Comparison of ENCODE assay signal across 8 cellular contexts in the genomic region with DNA sequence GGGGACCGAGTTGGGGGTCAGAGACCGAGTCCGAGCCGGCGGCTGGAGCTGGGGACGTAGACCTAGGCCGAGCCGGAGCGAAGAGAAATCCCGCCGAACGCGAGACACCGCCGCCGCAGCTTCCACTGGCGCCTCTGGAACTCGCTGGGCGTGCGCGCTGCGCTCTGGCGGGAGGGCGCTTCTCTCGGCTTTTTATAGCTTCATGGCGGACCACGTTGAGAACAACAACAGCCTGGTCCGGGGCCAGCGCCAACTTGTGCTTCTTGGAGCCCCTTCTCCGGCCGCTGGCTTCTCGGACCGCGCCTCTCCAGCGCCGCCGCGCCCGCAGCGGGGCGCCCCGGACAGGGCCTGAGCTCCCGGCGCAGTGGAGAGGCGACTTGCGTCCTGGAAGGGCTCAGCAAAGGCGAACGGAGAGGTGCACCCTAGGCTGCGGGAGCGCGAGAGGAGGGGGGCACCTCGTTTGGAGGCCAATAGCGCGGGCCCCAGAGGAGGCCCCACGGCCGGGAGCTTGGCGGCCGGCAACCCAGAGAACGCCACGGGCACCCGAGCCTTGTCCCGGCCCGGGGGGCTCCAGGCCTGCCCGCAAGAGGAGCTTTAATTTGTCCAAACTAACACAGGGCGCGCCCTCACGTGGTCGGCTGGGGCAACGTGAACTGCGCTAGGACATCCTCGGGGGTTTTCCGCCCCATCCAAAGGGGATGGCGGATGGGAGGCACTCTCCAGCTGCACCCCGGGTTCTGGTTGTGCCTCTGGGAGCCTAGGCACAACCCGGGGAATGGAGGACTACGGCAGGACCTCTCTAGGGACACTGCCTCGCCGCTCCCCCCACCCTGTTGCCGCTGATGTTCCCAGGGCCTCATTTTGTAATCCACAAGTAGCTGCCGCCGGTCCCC. TPM values are rescaled to one million over a fixed set of nuclear protein-coding genes. Genes with fewer than 3 reads are reported as not detected.
DNase-seq lines count a peak whose midpoint lies in the region; ATAC-seq lines count a peak whose summit lies in the region.

No MANE protein-coding gene starts in this region.

- H3K4me1 ChIP-seq in BLaER1 treated with 17β-estradiol and CSF1 and Interleukin-3, amounts not matched to agents 10 nM and 100 nM = peaks cover 26 to 54% (median 44%) of the 10 kb centered on the region in 10 experiments
- H3K4me1 ChIP-seq in neuronal stem cell (ENCODE audit: control insufficient read depth in 2 of 2, insufficient read depth in 1 of 2, low read depth in 1 of 2, low read length in 2 of 2) = peaks cover 0 to 11% of the 10 kb centered on the region in 2 donors

- H2BK120ac ChIP-seq in neuronal stem cell (ENCODE audit: low read depth, low read length) = peak overlapping the region; percentile 43

- H3K27me3 ChIP-seq in BLaER1 treated with 17β-estradiol and CSF1 and Interleukin-3, amounts not matched to agents 10 nM and 100 nM = no peaks in the 10 kb centered on the region
- H3K27me3 ChIP-seq in neuronal stem cell (ENCODE audit: control insufficient read depth in 3 of 3, insufficient read depth in 3 of 3, low read depth in 1 of 3, low read length in 3 of 3) = no peaks in the 10 kb centered on the region

- peak; percentile 47 for ATAC-seq in GM19328 (IDR thresholded peaks at IDR 0.05; ENCODE audit: unreplicated experiment)

- H2AK5ac ChIP-seq in neuronal stem cell (ENCODE audit: low read depth, low read length) = peak overlapping the region; percentile 97

- peak overlapping the region; percentile 99 for H3K23ac ChIP-seq in neuronal stem cell (ENCODE audit: low read depth, low read length, poor library complexity)

- WGBS in neuronal stem cell (ENCODE audit: extremely low coverage in 2 of 2, insufficient read length in 2 of 2, insufficient replicate concordance in 1 of 2), 2 donors = no CpG with 5 or more reads among the region's 81 CpGs

- DNase-seq in SHP77 treated with DMSO at 0.1 percent for 48 hours (lab: John Stamatoyannopoulos, UW) (peak; percentile 22), foreskin melanocyte (peak; percentile 71), neuronal stem cell (ENCODE audit: low spot score) (peak; percentile 90), substantia nigra (lab: John Stamatoyannopoulos, UW) (peak; percentile 26 to 97 (median 79))
- peak; percentile 81 for DNase-seq in activated gamma-delta T cell treated with anti-CD3 and anti-CD28 coated beads, Interleukin-2, amount 50 U/mL, for 16 hours (ENCODE audit: low read depth)

- H2BK5ac ChIP-seq in neuronal stem cell (ENCODE audit: low read length) = peak overlapping the region; percentile 91

- peak overlapping the region; percentile 98 for H2AFZ ChIP-seq in neuronal stem cell (ENCODE audit: low read length)

- H3K9ac ChIP-seq in BLaER1 treated with 17β-estradiol and CSF1 and Interleukin-3, amounts not matched to agents 10 nM and 100 nM = peak overlapping the region; percentile 91 to 99 (median 96)
- peak overlapping the region; percentile 75 for H3K9ac ChIP-seq in neuronal stem cell (ENCODE audit: low read depth, low read length, poor library complexity)

- H3K9me3 ChIP-seq in BLaER1 treated with 17β-estradiol and CSF1 and Interleukin-3, amounts not matched to agents 10 nM and 100 nM (replicated peaks in 1 of 11) = no peaks in the 10 kb centered on the region
- H3K9me3 ChIP-seq in KOPT-K1 (ENCODE audit: insufficient read depth, low read length, poor library complexity, severe bottlenecking) = no peaks in the 10 kb centered on the region
- peaks cover 0 to 3% of the 10 kb centered on the region in 2 donors for H3K9me3 ChIP-seq in neuronal stem cell (replicated peaks in 1 of 2; ENCODE audit: control insufficient read depth in 2 of 2, insufficient read depth in 1 of 2, low read depth in 1 of 2, low read length in 2 of 2)

- H3K4ac ChIP-seq in neuronal stem cell (ENCODE audit: low read length) = no peak overlapping the region

- H3K14ac ChIP-seq in neuronal stem cell (ENCODE audit: low read length) = peak overlapping the region; percentile 94

- H3K36me3 ChIP-seq in BLaER1 treated with 17β-estradiol and CSF1 and Interleukin-3, amounts not matched to agents 10 nM and 100 nM = peaks cover 0 to 23% (median 10%) of the 10 kb centered on the region in 11 experiments; a peak in 10 of 22 replicates
- peaks cover 7% of the 10 kb centered on the region; the same call in 1 of the 2 replicates for H3K36me3 ChIP-seq in KOPT-K1 (ENCODE audit: insufficient read depth, low read length)
- peaks cover 19 to 29% of the 10 kb centered on the region in 2 donors for H3K36me3 ChIP-seq in neuronal stem cell (replicated peaks in 1 of 2; ENCODE audit: control insufficient read depth in 2 of 2, insufficient read depth in 2 of 2, low read length in 2 of 2)

- H3K79me1 ChIP-seq in neuronal stem cell (ENCODE audit: low read depth, low read length) = peaks cover 20% of the 10 kb centered on the region

- peak overlapping the region; percentile 75 to 96 (median 91) for H3K4me2 ChIP-seq in BLaER1 treated with 17β-estradiol and CSF1 and Interleukin-3, amounts not matched to agents 10 nM and 100 nM
- peak overlapping the region; percentile 87 for H3K4me2 ChIP-seq in neuronal stem cell (ENCODE audit: insufficient read depth, low read length, poor library complexity, severe bottlenecking)

- no peak overlapping the region for H4K8ac ChIP-seq in neuronal stem cell (ENCODE audit: low read depth, low read length)

- H4K91ac ChIP-seq in neuronal stem cell (ENCODE audit: low read depth, low read length, poor library complexity) = no peak overlapping the region

- H3K4me3 ChIP-seq in BLaER1 treated with 17β-estradiol and CSF1 and Interleukin-3, amounts not matched to agents 10 nM and 100 nM = peak overlapping the region; percentile 85 to 99 (median 90)
- peak overlapping the region; percentile 97 to 100 for H3K4me3 ChIP-seq in neuronal stem cell (ENCODE audit: low read length in 2 of 2)

- peak overlapping the region; percentile 96 for H2BK15ac ChIP-seq in neuronal stem cell (ENCODE audit: low read length)

- peak overlapping the region; percentile 95 for H3K18ac ChIP-seq in neuronal stem cell (ENCODE audit: low read length)

- H4K20me1 ChIP-seq in BLaER1 treated with 17β-estradiol and CSF1 and Interleukin-3, amounts not matched to agents 10 nM and 100 nM = peaks cover 9 to 41% (median 26%) of the 10 kb centered on the region in 11 experiments; a peak in 16 of 22 replicates

- H2BK12ac ChIP-seq in neuronal stem cell (ENCODE audit: low read length) = no peak overlapping the region

- peak overlapping the region; percentile 92 to 98 (median 94) for H3K27ac ChIP-seq in BLaER1 treated with 17β-estradiol and CSF1 and Interleukin-3, amounts not matched to agents 10 nM and 100 nM
- H3K27ac ChIP-seq in KOPT-K1 (ENCODE audit: low read depth, low read length, poor library complexity, severe bottlenecking) = peak overlapping the region; percentile 84
- peak overlapping the region; percentile 68 for H3K27ac ChIP-seq in neuronal stem cell (replicated peaks; ENCODE audit: low read length)
- H3K27ac ChIP-seq in substantia nigra (ENCODE audit: low read depth, low read length, poor library complexity, severe bottlenecking) = peak overlapping the region; percentile 93

RNA-seq across cellular contexts. Expression of gene HMCES, which starts 37.7 kb away (rescaled TPM):
- 26.8 TPM for polyA plus RNA-seq in neuronal stem cell (2013, experiment 1 of 2)
- 25.4 TPM for polyA plus RNA-seq in neuronal stem cell (2013, experiment 2 of 2)

Comparison
In these comparisons a context has a peak if more than half of its experiments do, and no peak if none do; other contexts are left out.
1. Peak in every context shown above with its lines: DNase-seq, ATAC-seq, H3K4me3 ChIP-seq and H3K27ac ChIP-seq.
2. DNase-seq: peak in every context shown above with its lines; median percentile 90 in neuronal stem cell; 81 in activated gamma-delta T cell treated with anti-CD3 and anti-CD28 coated beads, Interleukin-2, amount 50 U/mL, for 16 hours; 79 in substantia nigra; 71 in foreskin melanocyte; 22 in SHP77 treated with DMSO at 0.1 percent for 48 hours.